Comparison of ENCODE assay signal across 8 cellular contexts in the genomic region with DNA sequence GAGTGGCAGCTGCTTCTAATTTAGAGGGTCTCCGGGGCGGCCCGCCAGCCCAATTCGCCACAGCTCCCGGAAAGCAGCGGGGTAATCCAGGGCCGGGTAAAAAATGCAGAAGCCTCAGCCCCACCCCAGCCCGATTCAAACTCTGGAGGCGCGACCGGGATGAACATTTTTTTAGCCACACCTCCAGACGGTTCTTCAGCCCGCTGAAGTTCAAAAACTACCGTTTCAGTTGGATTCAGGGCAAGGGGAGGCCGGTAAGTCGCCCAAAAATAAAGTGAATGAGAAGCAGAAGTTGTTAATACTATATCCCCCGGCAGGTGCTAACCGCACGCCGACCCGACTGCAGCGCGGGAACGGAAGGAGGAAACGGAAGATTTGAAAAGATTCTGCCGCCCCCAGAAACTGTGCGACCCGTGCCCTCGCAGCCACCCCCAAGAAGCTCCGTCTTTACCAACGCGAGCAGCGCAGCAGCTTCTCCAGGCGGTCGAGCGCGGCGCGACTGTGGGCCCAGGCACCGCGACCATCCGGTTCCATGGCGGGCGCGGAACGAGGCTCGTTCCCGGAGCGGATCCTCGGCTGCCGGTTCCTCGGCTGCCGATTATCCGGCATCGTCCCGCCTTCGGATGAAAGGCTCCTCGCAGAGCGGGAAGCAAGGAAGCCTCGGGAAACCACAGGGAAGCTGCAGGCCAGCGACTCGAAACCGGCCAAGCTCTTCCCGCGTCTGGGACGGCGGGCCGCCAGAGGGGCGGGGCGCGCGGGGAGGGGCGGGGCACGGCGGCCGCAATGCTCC. TPM values are rescaled to one million over a fixed set of nuclear protein-coding genes. Genes with fewer than 3 reads are reported as not detected.
A peak's percentile ranks its signal among the peaks of the same experiment; 100 is the strongest.
DNase-seq lines count a peak whose midpoint lies in the region; ATAC-seq and TF ChIP-seq lines count a peak whose summit lies in the region.

Gene BARD1 (minus strand): TSS at position 723 of the 790 bp plus-strand sequence. CDS start 114 bp downstream, at position 609.

- H3K27ac ChIP-seq in VCaP, result peak within 1 kb of the TSS; percentile 80

- ATAC-seq in HG02642 (IDR thresholded peaks at IDR 0.05; ENCODE audit: poor library complexity, unreplicated experiment) (peak; percentile 27), left colon (peak; percentile 46)

- no peak for TF ChIP-seq CTCF in VCaP (conservative IDR thresholded peaks at IDR 0.05)
- no peak for TF ChIP-seq CTCF in choroid plexus epithelial cell (conservative IDR thresholded peaks at IDR 0.05; ENCODE audit: low read depth, low read length)

- intact Hi-C loops in left colon (cut with DNase I, micrococcal nuclease), result no loop called here

- peak within 1 kb of the TSS; percentile 88 for H3K4me3 ChIP-seq in choroid plexus epithelial cell (ENCODE audit: low read depth, low read length)

- DNase-seq in DMS153 treated with DMSO at 0.1 percent for 48 hours (lab: John Stamatoyannopoulos, UW; ENCODE audit: unreplicated experiment), result peak; percentile 19
- no peak for DNase-seq in DMS153 (lab: John Stamatoyannopoulos, UW)
- DNase-seq in NCI-H1105 (lab: John Stamatoyannopoulos, UW), result peak; percentile 29
- DNase-seq in choroid plexus epithelial cell (ENCODE audit: low read depth), result peak; percentile 71
- DNase-seq in left colon, result peak; percentile 63 to 74
- peak; percentile 23 to 27 for DNase-seq in stimulated activated CD4-positive, alpha-beta T cell treated with anti-CD3 and anti-CD28 coated beads, Interleukin-2, amount 100 ng/mL, for 48 hours

RNA-seq across cellular contexts. Expression of gene BARD1, which starts in this region (rescaled TPM):
- 10 to 100 TPM; 10.7 to 13.8 TPM for total RNA-seq in left colon
